ENCODE assay signal across 8 cellular contexts in the genomic region with DNA sequence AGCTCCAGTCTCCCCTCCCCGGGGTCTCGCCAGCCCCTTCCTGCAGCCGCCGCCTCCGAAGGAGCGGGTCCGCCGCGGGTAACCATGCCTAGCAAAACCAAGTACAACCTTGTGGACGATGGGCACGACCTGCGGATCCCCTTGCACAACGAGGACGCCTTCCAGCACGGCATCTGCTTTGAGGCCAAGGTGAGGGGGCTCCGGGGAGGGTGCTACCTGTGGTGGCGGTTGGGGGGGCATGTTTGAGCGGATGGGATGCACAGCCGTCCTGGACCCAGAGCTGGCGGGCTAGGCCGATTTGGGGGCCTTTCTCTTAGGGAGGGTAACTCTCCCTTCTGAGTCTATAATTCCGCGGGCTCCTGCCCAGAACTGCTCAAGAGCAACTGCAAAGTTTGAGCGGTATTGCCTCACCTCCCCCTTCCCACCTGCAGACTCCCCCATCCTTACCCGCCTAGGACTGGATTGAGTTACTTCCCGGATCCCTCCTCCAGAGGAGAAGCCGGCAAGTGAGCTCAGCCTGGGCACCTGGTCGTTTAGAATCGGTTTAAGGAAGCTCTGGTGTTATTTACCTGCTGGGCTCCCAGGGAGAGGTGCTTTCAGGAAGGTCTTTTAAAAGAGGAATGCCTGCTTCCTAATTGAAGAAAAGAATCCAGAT. TPM values are rescaled to one million over a fixed set of nuclear protein-coding genes. Genes with fewer than 3 reads are reported as not detected.
DNase-seq lines count a peak whose midpoint lies in the region; ATAC-seq, FAIRE-seq and TF ChIP-seq lines count a peak whose summit lies in the region.

No MANE protein-coding gene starts in this region.

- H3K9me1 ChIP-seq in IMR-90 (ENCODE audit: insufficient read depth, low read length), result no peaks in the 10 kb centered on the region

- H3K23ac ChIP-seq in IMR-90 (ENCODE audit: low read depth, low read length), result no peak overlapping the region

- TF ChIP-seq RAD21 in IMR-90 (IDR thresholded peaks at IDR 0.05; ENCODE audit: low read length), result no peak

- H3K79me1 ChIP-seq in IMR-90 (ENCODE audit: low read depth in 1 of 2, low read length in 2 of 2), result no peaks in the 10 kb centered on the region

- H3K9me3 Mint-ChIP-seq in activated T-helper 2 cell treated with anti-CD3 and anti-CD28 coated beads, Interferon-gamma antibody, Interleukin-2, Interleukin-4, amounts not matched to agents 10 μg/mL and 5 μg/mL and 100 μg/mL, durations not matched to agents 14 hours and 24 hours and 36 hours, result no peaks in the 10 kb centered on the region

- H3K27ac ChIP-seq in IMR-90 (ENCODE audit: insufficient read depth, low read length), result no peak overlapping the region
- peak overlapping the region; percentile 79 to 88 for H3K27ac ChIP-seq in small intestine (ENCODE audit: low read depth in 1 of 2, low read length in 1 of 2)

- DNase-seq in DMS53 treated with DMSO at 0.1 percent for 48 hours (lab: John Stamatoyannopoulos, UW; ENCODE audit: unreplicated experiment), result peak; percentile 35
- no peak for DNase-seq in IMR-90
- DNase-seq in activated T-helper 2 cell treated with anti-CD3 and anti-CD28 coated beads, Interferon-gamma antibody, Interleukin-2, Interleukin-4, amounts not matched to agents 10 μg/mL and 5 μg/mL and 100 μg/mL, durations not matched to agents 14 hours and 24 hours and 36 hours (ENCODE audit: low spot score), result no peak
- peak; percentile 71 for DNase-seq in small intestine
- DNase-seq in RCC 7860 (ENCODE audit: low spot score), result no peak
- DNase-seq in HCEC 1CT, result no peak

- CTCF ChIA-PET in IMR-90 (lab: Yijun Ruan, JAX), result interaction anchor here (0.8 kb wide), 1 partner anchor 14 kb away, joined by 3 read pairs; no protein-coding TSS in a partner anchor

- H3K4me1 ChIP-seq in IMR-90 (ENCODE audit: control insufficient read depth, insufficient read depth, low read length) (no peaks in the 10 kb centered on the region; the same call in 1 of the 2 replicates), small intestine (ENCODE audit: control insufficient read depth in 2 of 2, insufficient read depth in 1 of 2, low read depth in 1 of 2, low read length in 1 of 2) (no peaks in the 10 kb centered on the region)

- no peak overlapping the region for H2AK9ac ChIP-seq in IMR-90 (replicated peaks; ENCODE audit: low read depth, low read length, poor library complexity)

- H4K5ac ChIP-seq in IMR-90 (ENCODE audit: low read depth, low read length), result no peak overlapping the region

- H3K4ac ChIP-seq in IMR-90 (ENCODE audit: low read depth, low read length), result no peak overlapping the region

- H2BK15ac ChIP-seq in IMR-90 (ENCODE audit: low read depth, low read length), result no peak overlapping the region

- H3K36me3 ChIP-seq in IMR-90 (ENCODE audit: control insufficient read depth, insufficient read depth, low read length), result no peaks in the 10 kb centered on the region
- no peaks in the 10 kb centered on the region for H3K36me3 ChIP-seq in small intestine (ENCODE audit: control insufficient read depth in 2 of 2, insufficient read depth in 2 of 2, low read length in 2 of 2)

- H3K9me3 ChIP-seq in IMR-90 (ENCODE audit: control insufficient read depth, insufficient read depth, low read length) (peaks cover 4% of the 10 kb centered on the region), iPS-18c (ENCODE audit: control insufficient read depth, insufficient read depth, low read length) (no peaks in the 10 kb centered on the region), small intestine (ENCODE audit: control insufficient read depth, low read depth) (no peaks in the 10 kb centered on the region)

- peak overlapping the region; percentile 80 for H3K4me2 ChIP-seq in IMR-90 (ENCODE audit: low read depth, low read length)

- no peak overlapping the region for H4K91ac ChIP-seq in IMR-90 (ENCODE audit: insufficient read depth, low read depth, low read length)

- FAIRE-seq in small intestine (lab: Jason Lieb, UNC) (no peak), RCC 7860 (lab: Jason Lieb, UNC) (no peak)

- H3K56ac ChIP-seq in IMR-90 (ENCODE audit: extremely low read depth, insufficient read depth, low read length), result no peak overlapping the region

- no peaks in the 10 kb centered on the region for H4K20me1 ChIP-seq in IMR-90 (ENCODE audit: insufficient read depth, low read length)

- H3K14ac ChIP-seq in IMR-90 (replicated peaks; ENCODE audit: low read depth, low read length), result no peak overlapping the region

- in situ Hi-C loops in IMR-90 (cut with MboI; ENCODE audit: low sequenced_read_pairs), result no loop called here

- H3K9ac ChIP-seq in IMR-90 (ENCODE audit: low read depth, low read length), result 0 out of 2 replicates have a peak overlapping the region, but pooled peaks have one; percentile 20

- H3K4me1 Mint-ChIP-seq in activated T-helper 2 cell treated with anti-CD3 and anti-CD28 coated beads, Interferon-gamma antibody, Interleukin-2, Interleukin-4, amounts not matched to agents 10 μg/mL and 5 μg/mL and 100 μg/mL, durations not matched to agents 14 hours and 24 hours and 36 hours (ENCODE audit: low read depth), result peaks cover 10% of the 10 kb centered on the region

- BruUV-seq in IMR-90 (replicated peaks; lab: Mats Ljungman, UMichigan), result no TSS peak

- POLR2A ChIA-PET in IMR-90 (lab: Charles Lee; ENCODE audit: unreplicated experiment), result no interaction called here

- ATAC-seq in IMR-90 (ENCODE audit: low read depth) (no peak), GM19328 (IDR thresholded peaks at IDR 0.05; ENCODE audit: unreplicated experiment) (no peak)

- H3K4me3 ChIP-seq in IMR-90 (ENCODE audit: insufficient read depth, low read depth, low read length) (peak overlapping the region; percentile 78), iPS-18c (ENCODE audit: insufficient read depth, low read depth, low read length) (peak overlapping the region; percentile 85), small intestine (ENCODE audit: low read depth in 1 of 2, low read length in 2 of 2) (peak overlapping the region; percentile 78 to 91)

- no peak for TF ChIP-seq CTCF in IMR-90 (conservative IDR thresholded peaks at IDR 0.05; ENCODE audit: low read depth, low read length)

- no peak overlapping the region for H3K27ac Mint-ChIP-seq in activated T-helper 2 cell treated with anti-CD3 and anti-CD28 coated beads, Interferon-gamma antibody, Interleukin-2, Interleukin-4, amounts not matched to agents 10 μg/mL and 5 μg/mL and 100 μg/mL, durations not matched to agents 14 hours and 24 hours and 36 hours

- no peak overlapping the region for H2BK20ac ChIP-seq in IMR-90 (ENCODE audit: low read depth, low read length)

- no CpG with 5 or more reads among the region's 29 CpGs for WGBS in IMR-90 (ENCODE audit: extremely low coverage in 2 of 2, insufficient read length in 1 of 2), 2 experiments
- 0 to 1% (median 1%) methylated on average over 19 to 29 of the region's 29 CpGs for WGBS in small intestine, 3 donors

- no peak overlapping the region for H2BK5ac ChIP-seq in IMR-90 (ENCODE audit: low read depth, low read length, poor library complexity, severe bottlenecking)

- peaks cover 49% of the 10 kb centered on the region for H3K27me3 ChIP-seq in IMR-90 (ENCODE audit: control insufficient read depth, insufficient read depth, low read length)
- peaks cover 0 to 2% of the 10 kb centered on the region in 2 donors for H3K27me3 ChIP-seq in small intestine (ENCODE audit: control insufficient read depth in 2 of 2, insufficient read depth in 2 of 2, low read length in 2 of 2)

- dilution Hi-C loops in IMR-90 (cut with HindIII; ENCODE audit: low sequenced_read_pairs, unreplicated experiment), result no loop called here

- H3K27me3 Mint-ChIP-seq in activated T-helper 2 cell treated with anti-CD3 and anti-CD28 coated beads, Interferon-gamma antibody, Interleukin-2, Interleukin-4, amounts not matched to agents 10 μg/mL and 5 μg/mL and 100 μg/mL, durations not matched to agents 14 hours and 24 hours and 36 hours (ENCODE audit: low read depth), result peaks cover 68% of the 10 kb centered on the region

- H2AK5ac ChIP-seq in IMR-90 (ENCODE audit: low read depth, low read length), result no peak overlapping the region

- no peak for TF ChIP-seq POLR2A in IMR-90 (IDR thresholded peaks at IDR 0.05; ENCODE audit: low read depth, low read length)

- intact Hi-C loops in IMR-90 (cut with micrococcal nuclease), result no loop called here
- intact Hi-C loops in activated T-helper 2 cell treated with anti-CD3 and anti-CD28 coated beads, Interferon-gamma antibody, Interleukin-2, Interleukin-4, amounts not matched to agents 10 μg/mL and 5 μg/mL and 100 μg/mL, durations not matched to agents 14 hours and 24 hours and 36 hours (cut with micrococcal nuclease), result no loop called here

- peak overlapping the region; percentile 81 for H2AFZ ChIP-seq in IMR-90 (replicated peaks; ENCODE audit: low read length, poor library complexity)

- H4K8ac ChIP-seq in IMR-90 (ENCODE audit: low read depth in 2 of 2, low read length in 2 of 2), result no peak overlapping the region

- H3K18ac ChIP-seq in IMR-90 (ENCODE audit: low read depth, low read length), result no peak overlapping the region

- H2BK120ac ChIP-seq in IMR-90 (ENCODE audit: low read depth, low read length), result no peak overlapping the region

- H3K4me3 Mint-ChIP-seq in activated T-helper 2 cell treated with anti-CD3 and anti-CD28 coated beads, Interferon-gamma antibody, Interleukin-2, Interleukin-4, amounts not matched to agents 10 μg/mL and 5 μg/mL and 100 μg/mL, durations not matched to agents 14 hours and 24 hours and 36 hours (ENCODE audit: low read depth), result peak overlapping the region; percentile 76

- H3K36me3 Mint-ChIP-seq in activated T-helper 2 cell treated with anti-CD3 and anti-CD28 coated beads, Interferon-gamma antibody, Interleukin-2, Interleukin-4, amounts not matched to agents 10 μg/mL and 5 μg/mL and 100 μg/mL, durations not matched to agents 14 hours and 24 hours and 36 hours (ENCODE audit: low read depth), result no peaks in the 10 kb centered on the region

TF ChIP-seq in IMR-90, 13 proteins besides CTCF, POLR2A, EP300 and RAD21 (continues in another document):
- no peak for TF ChIP-seq RFX5 (IDR thresholded peaks at IDR 0.05; ENCODE audit: low read depth, low read length)
- no peak for TF ChIP-seq NFE2L2 (IDR thresholded peaks at IDR 0.05; ENCODE audit: low read depth, low read length)

RNA-seq across cellular contexts. Expression of gene NOS1AP, which starts 0.7 kb away (rescaled TPM):
- under 0.01 and 0.18 TPM in 2 replicates for total RNA-seq in IMR-90 (2012; rRNA removed)
- polyA plus RNA-seq in IMR-90 (2012; rRNA removed), result 0.19 and 0.20 TPM in 2 replicates
- polyA plus RNA-seq in IMR-90 (2012; cell fraction: cytosol; rRNA removed), result 0.09 and 0.11 TPM in 2 replicates
- polyA plus RNA-seq in IMR-90 (2012; cell fraction: nucleus; rRNA removed; ENCODE audit: low replicate concordance), result 0.25 and 0.51 TPM in 2 replicates
- total RNA-seq in activated T-helper 2 cell treated with anti-CD3 and anti-CD28 coated beads, Interferon-gamma antibody, Interleukin-2, Interleukin-4, amounts not matched to agents 10 μg/mL and 5 μg/mL and 100 μg/mL, durations not matched to agents 14 hours and 24 hours and 36 hours, result not detected in 2 replicates
- polyA plus RNA-seq in small intestine, result 1 to 10 TPM in 2 of 3 donors, under 1 TPM in 1; 0.89 to 1.8 (median 1.6) TPM

RNA-seq across cellular contexts. Expression of gene OLFML2B, which starts 46.6 kb away (rescaled TPM):
- 0.36 and 0.56 TPM in 2 replicates for total RNA-seq in IMR-90 (2012; rRNA removed)
- 0.74 and 0.80 TPM in 2 replicates for polyA plus RNA-seq in IMR-90 (2012; rRNA removed)
- 0.48 and 1.0 TPM in 2 replicates for polyA plus RNA-seq in IMR-90 (2012; cell fraction: cytosol; rRNA removed)
- 0.44 and 0.78 TPM in 2 replicates for polyA plus RNA-seq in IMR-90 (2012; cell fraction: nucleus; rRNA removed; ENCODE audit: low replicate concordance)
- not detected in 2 replicates for total RNA-seq in activated T-helper 2 cell treated with anti-CD3 and anti-CD28 coated beads, Interferon-gamma antibody, Interleukin-2, Interleukin-4, amounts not matched to agents 10 μg/mL and 5 μg/mL and 100 μg/mL, durations not matched to agents 14 hours and 24 hours and 36 hours
- 1 to 10 TPM in 2 of 3 donors, under 1 TPM in 1; 0.54 to 2.4 (median 1.3) TPM for polyA plus RNA-seq in small intestine

Comparison
In these comparisons a context has a peak if more than half of its experiments do, and no peak if none do; other contexts are left out.
1. DNase-seq: peak in DMS53 treated with DMSO at 0.1 percent for 48 hours (single experiment) and small intestine (single experiment); none in IMR-90 (single experiment), activated T-helper 2 cell treated with anti-CD3 and anti-CD28 coated beads, Interferon-gamma antibody, Interleukin-2, Interleukin-4, amounts not matched to agents 10 μg/mL and 5 μg/mL and 100 μg/mL, durations not matched to agents 14 hours and 24 hours and 36 hours (single experiment), RCC 7860 (single experiment) and HCEC 1CT (single experiment).
2. Peak in every context shown above with its lines, with median percentiles within 50 percentile points of each other: H3K4me3 ChIP-seq.